In genomic region chr6:38443750-38444149, GRCh38 we compare ENCODE assay signal across 9 cellular contexts.
DNase-seq lines count a peak whose midpoint lies in the region; ATAC-seq, FAIRE-seq and TF ChIP-seq lines count a peak whose summit lies in the region.
"Had no signal": no experiment of that assay in that cellular context is flagged by ENCODE, and none has a peak within 500 bp of the region (broad histone marks: within the 10 kb centered on the region; RNA-seq: fewer than 3 reads in every experiment).

No MANE protein-coding gene starts in this region.

- no peak for FAIRE-seq in bronchial epithelial cell (lab: Jason Lieb, UNC)

- peak; percentile 56 for DNase-seq in KG1 (lab: John Stamatoyannopoulos, UW)
- DNase-seq in SHP77 treated with DMSO at 0.1 percent for 48 hours (lab: John Stamatoyannopoulos, UW) = peak; percentile 11
- peak; percentile 32 for DNase-seq in bronchial epithelial cell (ENCODE audit: low read depth)
- DNase-seq in retinal pigment epithelial cell (ENCODE audit: low read depth) = peak; percentile 15
- DNase-seq in MG63 = no peak
- DNase-seq: right lobe of liver had no signal

- H3K4me3 ChIP-seq in bronchial epithelial cell (ENCODE audit: low read depth, low read length) (no peak overlapping the region), retinal pigment epithelial cell (ENCODE audit: low read length) (no peak overlapping the region), MG63 (no peak overlapping the region)
- H3K4me3 ChIP-seq: cardiac muscle cell, right lobe of liver had no signal

- H3K9me3 ChIP-seq in MG63 = no peaks in the 10 kb centered on the region
- H3K9me3 ChIP-seq: right lobe of liver had no signal

- H3K36me3 ChIP-seq in bronchial epithelial cell (ENCODE audit: control insufficient read depth, insufficient read depth, low read length) (no peaks in the 10 kb centered on the region), MG63 (no peaks in the 10 kb centered on the region)
- H3K36me3 ChIP-seq: cardiac muscle cell, right lobe of liver had no signal

- ATAC-seq in GM21717 (IDR thresholded peaks at IDR 0.05; ENCODE audit: unreplicated experiment) (no peak), HG02852 (IDR thresholded peaks at IDR 0.05; ENCODE audit: unreplicated experiment) (no peak)

- H3K27me3 ChIP-seq in bronchial epithelial cell (ENCODE audit: control insufficient read depth, insufficient read depth, low read length) (no peaks in the 10 kb centered on the region), MG63 (no peaks in the 10 kb centered on the region)
- H3K27me3 ChIP-seq: cardiac muscle cell, right lobe of liver had no signal

- no peak for TF ChIP-seq CTCF in bronchial epithelial cell (IDR thresholded peaks at IDR 0.05; ENCODE audit: insufficient read depth, low read length, severe bottlenecking)
- no peak for TF ChIP-seq CTCF in retinal pigment epithelial cell (conservative IDR thresholded peaks at IDR 0.05; ENCODE audit: low read depth, low read length)
